10 cellular contexts compared by ENCODE assay signal in genomic region chrX:19066987-19067386, GRCh38. TPM values are rescaled to one million over a fixed set of nuclear protein-coding genes. Genes with fewer than 3 reads are reported as not detected.
"Had no signal": no experiment of that assay in that cellular context is flagged by ENCODE, and none has a peak within 500 bp of the region (broad histone marks: within the 10 kb centered on the region; RNA-seq: fewer than 3 reads in every experiment).

No MANE protein-coding gene starts in this region.

RNA-seq across cellular contexts. Expression of gene ADGRG2, which starts 55.3 kb away (rescaled TPM):
- total RNA-seq: activated B cell treated with CpG ODN at 0.5 μM for 24 hours; activated CD8-positive, alpha-beta T cell treated with anti-CD3 and anti-CD28 coated beads for 36 hours; activated T-cell treated with anti-CD3 and anti-CD28 coated beads, Interleukin-2, amount 50 U/mL, for 4 hours; activated T-helper 17 cell treated with anti-CD3 and anti-CD28 coated beads, Interleukin-2, amount 50 U/mL, for 72 hours; dermis blood vessel endothelial cell; endothelial cell of umbilical vein; fibroblast of villous mesenchyme; glomerular endothelial cell; T-cell; T-helper 2 cell treated with Interferon-gamma antibody and Interleukin-4, amounts not matched to agents 100 ng/mL and 5 ng/mL, for 36 hours had no signal
- polyA plus RNA-seq: endothelial cell of umbilical vein had no signal
